In the genomic region with DNA sequence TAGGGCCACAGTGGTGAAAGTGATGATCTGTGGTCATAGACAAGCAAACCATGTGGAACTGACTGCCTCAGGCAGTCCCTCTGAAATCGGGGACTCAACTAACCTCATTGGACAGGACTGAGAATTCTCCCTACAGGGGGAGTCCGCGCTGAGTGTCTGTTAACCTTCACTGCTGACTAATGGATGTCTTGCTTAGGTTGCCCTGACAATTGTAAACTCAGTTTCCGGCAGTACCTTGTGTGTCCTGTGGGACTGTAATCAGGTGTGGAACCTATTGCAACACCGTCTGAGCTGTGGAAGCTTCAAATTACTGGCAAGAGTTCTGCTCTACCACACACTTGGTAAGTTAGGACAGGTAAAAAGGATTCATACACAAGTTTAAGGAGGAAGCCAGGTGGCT, we compare ENCODE assay signal across 15 cellular contexts. TPM values are rescaled to one million over a fixed set of nuclear protein-coding genes. Genes with fewer than 3 reads are reported as not detected.
A peak's percentile ranks its signal among the peaks of the same experiment; 100 is the strongest.
DNase-seq lines count a peak whose midpoint lies in the region; ATAC-seq and TF ChIP-seq lines count a peak whose summit lies in the region.
"Had no signal": no experiment of that assay in that cellular context is flagged by ENCODE, and none has a peak within 500 bp of the region (broad histone marks: within the 10 kb centered on the region; RNA-seq: fewer than 3 reads in every experiment).

No MANE protein-coding gene starts in this region.

- no peak overlapping the region for H4K8ac ChIP-seq in IMR-90 (ENCODE audit: low read depth in 2 of 2, low read length in 2 of 2)

- H4K91ac ChIP-seq in IMR-90 (ENCODE audit: insufficient read depth, low read depth, low read length), result no peak overlapping the region

- no peak overlapping the region for H2AK9ac ChIP-seq in IMR-90 (replicated peaks; ENCODE audit: low read depth, low read length, poor library complexity)

- H3K14ac ChIP-seq in IMR-90 (replicated peaks; ENCODE audit: low read depth, low read length), result no peak overlapping the region

- no peak overlapping the region for H2BK5ac ChIP-seq in IMR-90 (ENCODE audit: low read depth, low read length, poor library complexity, severe bottlenecking)

- H2AFZ ChIP-seq in IMR-90 (replicated peaks; ENCODE audit: low read length, poor library complexity) (no peak overlapping the region), MM.1S (ENCODE audit: low read length) (no peak overlapping the region)

- peaks cover 22 to 45% (median 39%) of the 10 kb centered on the region in 11 experiments for H3K36me3 ChIP-seq in BLaER1 treated with 17β-estradiol and CSF1 and Interleukin-3, amounts not matched to agents 10 nM and 100 nM
- peaks cover 4% of the 10 kb centered on the region for H3K36me3 ChIP-seq in IMR-90 (ENCODE audit: control insufficient read depth, insufficient read depth, low read length)
- H3K36me3 ChIP-seq in liver (ENCODE audit: control insufficient read depth in 4 of 4, insufficient read depth in 3 of 4, low read depth in 1 of 4, low read length in 3 of 4), result peaks cover 1 to 10% (median 5%) of the 10 kb centered on the region in 4 donors
- H3K36me3 ChIP-seq in MM.1S (replicated peaks; ENCODE audit: insufficient read depth, low read length), result no peaks in the 10 kb centered on the region

- H3K9me2 ChIP-seq in MM.1S (replicated peaks; ENCODE audit: insufficient read depth, low read length), result no peaks in the 10 kb centered on the region; the same call in 1 of the 2 replicates
- H3K9me2 ChIP-seq: SK-N-SH had no signal

- no peak overlapping the region for H4K5ac ChIP-seq in IMR-90 (ENCODE audit: low read depth, low read length)

- TF ChIP-seq CTCF in IMR-90 (conservative IDR thresholded peaks at IDR 0.05; ENCODE audit: low read depth, low read length) (no peak), choroid plexus epithelial cell (conservative IDR thresholded peaks at IDR 0.05; ENCODE audit: low read depth, low read length) (no peak), liver (IDR thresholded peaks at IDR 0.05; ENCODE audit: low read depth, low read length, missing input control) (peak; percentile 15), MM.1S (IDR thresholded peaks at IDR 0.05; ENCODE audit: low read length) (no peak)

- intact Hi-C loops in IMR-90 (cut with micrococcal nuclease) (no loop called here), cardiac septum (cut with DNase I) (no loop called here)

- H3K9ac ChIP-seq in BLaER1 treated with 17β-estradiol and CSF1 and Interleukin-3, amounts not matched to agents 10 nM and 100 nM, result no peak overlapping the region
- H3K9ac ChIP-seq in IMR-90 (ENCODE audit: low read depth, low read length), result no peak overlapping the region
- no peak overlapping the region for H3K9ac ChIP-seq in liver (ENCODE audit: low read depth in 1 of 2, low read length in 2 of 2)
- H3K9ac ChIP-seq in MM.1S (ENCODE audit: low read length), result no peak overlapping the region
- H3K9ac ChIP-seq: SK-N-SH had no signal

- H2BK15ac ChIP-seq in IMR-90 (ENCODE audit: low read depth, low read length), result no peak overlapping the region

- no peak overlapping the region for H3K4me3 ChIP-seq in BLaER1 treated with 17β-estradiol and CSF1 and Interleukin-3, amounts not matched to agents 10 nM and 100 nM
- no peak overlapping the region for H3K4me3 ChIP-seq in IMR-90 (ENCODE audit: insufficient read depth, low read depth, low read length)
- no peak overlapping the region for H3K4me3 ChIP-seq in choroid plexus epithelial cell (ENCODE audit: low read depth, low read length)
- H3K4me3 ChIP-seq in liver (ENCODE audit: low read depth in 1 of 3, low read length in 3 of 3), result no peak overlapping the region
- H3K4me3 ChIP-seq in MM.1S (ENCODE audit: low read length), result no peak overlapping the region
- H3K4me3 ChIP-seq: heart left ventricle had no signal

- 40% methylated on average over 2 of the region's 5 CpGs; no CpG with 5 or more reads in 1 of the 2 experiments for WGBS in IMR-90 (ENCODE audit: extremely low coverage in 2 of 2, insufficient read length in 1 of 2), 2 experiments
- 34% methylated on average over 5 of the region's 5 CpGs for WGBS in liver

- dilution Hi-C loops in IMR-90 (cut with HindIII; ENCODE audit: low sequenced_read_pairs, unreplicated experiment), result no loop called here

- H3K18ac ChIP-seq in IMR-90 (ENCODE audit: low read depth, low read length), result no peak overlapping the region

- H3K27ac ChIP-seq in BLaER1 treated with 17β-estradiol and CSF1 and Interleukin-3, amounts not matched to agents 10 nM and 100 nM, result peak overlapping the region in 1 of 11 experiments; percentile 21; a peak in 1 of 22 replicates
- H3K27ac ChIP-seq in IMR-90 (ENCODE audit: insufficient read depth, low read length), result no peak overlapping the region
- H3K27ac ChIP-seq in liver (ENCODE audit: low read depth in 1 of 2, low read length in 2 of 2), result no peak overlapping the region
- H3K27ac ChIP-seq in MM.1S (ENCODE audit: low read length), result no peak overlapping the region

- no TSS peak for BruUV-seq in IMR-90 (replicated peaks; lab: Mats Ljungman, UMichigan)

- CTCF ChIA-PET in IMR-90 (lab: Yijun Ruan, JAX), result interaction anchor here (0.7 kb wide), 2 partner anchors 18 to 39 kb away, joined by 3 read pairs; no protein-coding TSS in a partner anchor

- in situ Hi-C loops in IMR-90 (cut with MboI; ENCODE audit: low sequenced_read_pairs), result no loop called here

- peaks cover 46 to 73% (median 50%) of the 10 kb centered on the region in 11 experiments for H3K9me3 ChIP-seq in BLaER1 treated with 17β-estradiol and CSF1 and Interleukin-3, amounts not matched to agents 10 nM and 100 nM (replicated peaks in 1 of 11)
- H3K9me3 ChIP-seq in IMR-90 (ENCODE audit: control insufficient read depth, insufficient read depth, low read length) (peaks cover 6% of the 10 kb centered on the region), liver (ENCODE audit: control insufficient read depth in 4 of 4, low read length in 3 of 4) (peaks cover 2 to 9% (median 4%) of the 10 kb centered on the region in 4 donors), MM.1S (replicated peaks; ENCODE audit: insufficient read depth, low read length) (no peaks in the 10 kb centered on the region)

- H3F3A ChIP-seq in MM.1S (ENCODE audit: insufficient read depth, low read length), result no peaks in the 10 kb centered on the region

- H3K79me2 ChIP-seq in MM.1S (ENCODE audit: low read length), result no peaks in the 10 kb centered on the region

- TF ChIP-seq RAD21 in IMR-90 (IDR thresholded peaks at IDR 0.05; ENCODE audit: low read length) (no peak), liver (IDR thresholded peaks at IDR 0.05) (no peak)

- H2BK120ac ChIP-seq in IMR-90 (ENCODE audit: low read depth, low read length), result no peak overlapping the region

- H3K56ac ChIP-seq in IMR-90 (ENCODE audit: extremely low read depth, insufficient read depth, low read length), result no peak overlapping the region

- H3K4me2 ChIP-seq in BLaER1 treated with 17β-estradiol and CSF1 and Interleukin-3, amounts not matched to agents 10 nM and 100 nM, result peak overlapping the region in 10 of 11 experiments; percentile 18 to 84 (median 63); a peak in 18 of 22 replicates
- H3K4me2 ChIP-seq in IMR-90 (ENCODE audit: low read depth, low read length) (no peak overlapping the region), MM.1S (ENCODE audit: low read depth, low read length) (no peak overlapping the region)
- H3K4me2 ChIP-seq: SK-N-SH had no signal

- H3K9me1 ChIP-seq in IMR-90 (ENCODE audit: insufficient read depth, low read length), result no peaks in the 10 kb centered on the region

- ATAC-seq in IMR-90 (ENCODE audit: low read depth), result peak; percentile 27; the same call in 1 of the 2 replicates
- no peak for ATAC-seq in activated CD4-positive, CD25-positive, alpha-beta regulatory T cell treated with anti-CD3 and anti-CD28 coated beads, Interleukin-2, amount 50 U/mL, for 24 hours
- ATAC-seq in HG03196 (IDR thresholded peaks at IDR 0.05; ENCODE audit: unreplicated experiment), result no peak
- ATAC-seq: effector memory CD8-positive, alpha-beta T cell had no signal

- no peak overlapping the region for H3K23ac ChIP-seq in IMR-90 (ENCODE audit: low read depth, low read length)

- no peak overlapping the region for H2AK5ac ChIP-seq in IMR-90 (ENCODE audit: low read depth, low read length)

- H2BK20ac ChIP-seq in IMR-90 (ENCODE audit: low read depth, low read length), result no peak overlapping the region

- H4K20me1 ChIP-seq in BLaER1 treated with 17β-estradiol and CSF1 and Interleukin-3, amounts not matched to agents 10 nM and 100 nM, result peaks cover 0 to 17% (median 0%) of the 10 kb centered on the region in 11 experiments; a peak in 2 of 22 replicates
- H4K20me1 ChIP-seq in IMR-90 (ENCODE audit: insufficient read depth, low read length) (no peaks in the 10 kb centered on the region), MM.1S (ENCODE audit: insufficient read depth, low read length) (no peaks in the 10 kb centered on the region)

- no peaks in the 10 kb centered on the region for H3K79me1 ChIP-seq in IMR-90 (ENCODE audit: low read depth in 1 of 2, low read length in 2 of 2)

- H3K4ac ChIP-seq in IMR-90 (ENCODE audit: low read depth, low read length), result no peak overlapping the region

- DNase-seq in IMR-90, result peak; percentile 9
- DNase-seq in choroid plexus epithelial cell (ENCODE audit: low read depth), result peak; percentile 35
- DNase-seq in MM.1S, result no peak
- DNase-seq in cardiac septum (ENCODE audit: low spot score), result no peak
- DNase-seq: activated CD4-positive, CD25-positive, alpha-beta regulatory T cell; effector memory CD8-positive, alpha-beta T cell; heart left ventricle; SK-N-SH; stimulated activated CD4-positive, alpha-beta T cell treated with anti-CD3 and anti-CD28 coated beads, Interleukin-4, amount 100 ng/mL, for 1 hour; stimulated activated naive CD4-positive, alpha-beta T cell had no signal

- H3K4me1 ChIP-seq in BLaER1 treated with 17β-estradiol and CSF1 and Interleukin-3, amounts not matched to agents 10 nM and 100 nM, result peaks cover 10 to 59% (median 48%) of the 10 kb centered on the region in 10 experiments; a peak in 16 of 20 replicates
- H3K4me1 ChIP-seq in IMR-90 (ENCODE audit: control insufficient read depth, insufficient read depth, low read length) (no peaks in the 10 kb centered on the region; the same call in 1 of the 2 replicates), liver (ENCODE audit: control insufficient read depth in 4 of 4, insufficient read depth in 4 of 4, low read length in 3 of 4) (no peaks in the 10 kb centered on the region), MM.1S (ENCODE audit: low read length) (no peaks in the 10 kb centered on the region)
- H3K4me1 ChIP-seq: heart left ventricle had no signal

- no peak for TF ChIP-seq POLR2A in IMR-90 (IDR thresholded peaks at IDR 0.05; ENCODE audit: low read depth, low read length)

- POLR2A ChIA-PET in IMR-90 (lab: Charles Lee; ENCODE audit: unreplicated experiment), result no interaction called here

- H3K27me3 ChIP-seq in BLaER1 treated with 17β-estradiol and CSF1 and Interleukin-3, amounts not matched to agents 10 nM and 100 nM, result peaks cover 0 to 15% (median 0%) of the 10 kb centered on the region in 11 experiments; a peak in 6 of 22 replicates
- H3K27me3 ChIP-seq in IMR-90 (ENCODE audit: control insufficient read depth, insufficient read depth, low read length) (no peaks in the 10 kb centered on the region), liver (ENCODE audit: control insufficient read depth in 4 of 4, insufficient read depth in 4 of 4, low read length in 3 of 4) (no peaks in the 10 kb centered on the region), MM.1S (replicated peaks; ENCODE audit: insufficient read depth, low read length) (peaks cover 77% of the 10 kb centered on the region)
- H3K27me3 ChIP-seq: heart left ventricle had no signal

RNA-seq across cellular contexts. Expression of gene ZNF77, which starts 21.8 kb away (rescaled TPM):
- 5.3 and 6.5 TPM in 2 replicates for total RNA-seq in IMR-90 (2012; rRNA removed)
- polyA plus RNA-seq in IMR-90 (2012; rRNA removed), result 3.6 and 3.9 TPM in 2 replicates
- 1.1 and 2.7 TPM in 2 replicates for polyA plus RNA-seq in IMR-90 (2012; cell fraction: cytosol; rRNA removed)
- 2.2 and 8.0 TPM in 2 replicates for polyA plus RNA-seq in IMR-90 (2012; cell fraction: nucleus; rRNA removed; ENCODE audit: low replicate concordance)
- 1 to 10 TPM; 2.6 to 3.5 TPM for total RNA-seq in liver
- polyA plus RNA-seq in liver, result 1 to 10 TPM in 1 of 2 donors, under 1 TPM in 1; 0.90 to 1.1 TPM
- total RNA-seq in cardiac septum, result 2.0 TPM

RNA-seq across cellular contexts. Expression of gene ZNF57, which starts 22.3 kb away (rescaled TPM):
- total RNA-seq in IMR-90 (2012; rRNA removed) (6.1 and 8.6 TPM in 2 replicates), liver (1 to 10 TPM; 1.4 to 2.8 TPM), cardiac septum (1.8 TPM)
- polyA plus RNA-seq in IMR-90 (2012; rRNA removed) (1.6 and 2.2 TPM in 2 replicates), liver (1 to 10 TPM; 1.3 to 2.1 TPM)
- polyA plus RNA-seq in IMR-90 (2012; cell fraction: cytosol; rRNA removed), result 0.47 and 0.66 TPM in 2 replicates
- polyA plus RNA-seq in IMR-90 (2012; cell fraction: nucleus; rRNA removed; ENCODE audit: low replicate concordance), result 0.28 and 2.9 TPM in 2 replicates

RNA-seq across cellular contexts. Expression of gene TLE6, which starts 54.4 kb away (rescaled TPM):
- total RNA-seq in IMR-90 (2012; rRNA removed) (under 0.01 and 0.28 TPM in 2 replicates), liver (1 to 10 TPM in 1 of 2 donors, under 1 TPM in 1; 0.47 to 1.7 TPM), cardiac septum (1.0 TPM)
- polyA plus RNA-seq in IMR-90 (2012; rRNA removed) (0.17 TPM in 1 of 2 replicates, not detected in the other), liver (1 to 10 TPM in 1 of 2 donors, under 1 TPM in 1; 0.78 to 2.8 TPM)
- polyA plus RNA-seq in IMR-90 (2012; cell fraction: cytosol; rRNA removed), result 0.14 TPM in 1 of 2 replicates, not detected in the other
- 0.50 and 0.67 TPM in 2 replicates for polyA plus RNA-seq in IMR-90 (2012; cell fraction: nucleus; rRNA removed; ENCODE audit: low replicate concordance)

RNA-seq across cellular contexts. Expression of gene ZNF556, which starts 55.9 kb away (rescaled TPM):
- not detected in 2 replicates for total RNA-seq in IMR-90 (2012; rRNA removed)
- polyA plus RNA-seq in IMR-90 (2012; rRNA removed), result not detected in 2 replicates
- not detected in 2 replicates for polyA plus RNA-seq in IMR-90 (2012; cell fraction: cytosol; rRNA removed)
- not detected in 2 replicates for polyA plus RNA-seq in IMR-90 (2012; cell fraction: nucleus; rRNA removed; ENCODE audit: low replicate concordance)
- under 1 TPM in 1 of 2 donors, not detected in 1; 0.08 TPM for total RNA-seq in liver
- not detected for polyA plus RNA-seq in liver
- total RNA-seq in cardiac septum, result not detected
- total RNA-seq: pulmonary artery endothelial cell had no signal
- polyA plus RNA-seq: heart left ventricle had no signal

Comparison
In these comparisons a context has a peak if more than half of its experiments do, and no peak if none do; other contexts are left out.
1. H3K4me2 ChIP-seq: peak in BLaER1 treated with 17β-estradiol and CSF1 and Interleukin-3, amounts not matched to agents 10 nM and 100 nM (10 of 11); none in IMR-90 (single experiment) and MM.1S (single experiment).
2. DNase-seq: peak in IMR-90 (single experiment) and choroid plexus epithelial cell (single experiment); none in MM.1S (single experiment) and cardiac septum (single experiment).